In the genomic region with DNA sequence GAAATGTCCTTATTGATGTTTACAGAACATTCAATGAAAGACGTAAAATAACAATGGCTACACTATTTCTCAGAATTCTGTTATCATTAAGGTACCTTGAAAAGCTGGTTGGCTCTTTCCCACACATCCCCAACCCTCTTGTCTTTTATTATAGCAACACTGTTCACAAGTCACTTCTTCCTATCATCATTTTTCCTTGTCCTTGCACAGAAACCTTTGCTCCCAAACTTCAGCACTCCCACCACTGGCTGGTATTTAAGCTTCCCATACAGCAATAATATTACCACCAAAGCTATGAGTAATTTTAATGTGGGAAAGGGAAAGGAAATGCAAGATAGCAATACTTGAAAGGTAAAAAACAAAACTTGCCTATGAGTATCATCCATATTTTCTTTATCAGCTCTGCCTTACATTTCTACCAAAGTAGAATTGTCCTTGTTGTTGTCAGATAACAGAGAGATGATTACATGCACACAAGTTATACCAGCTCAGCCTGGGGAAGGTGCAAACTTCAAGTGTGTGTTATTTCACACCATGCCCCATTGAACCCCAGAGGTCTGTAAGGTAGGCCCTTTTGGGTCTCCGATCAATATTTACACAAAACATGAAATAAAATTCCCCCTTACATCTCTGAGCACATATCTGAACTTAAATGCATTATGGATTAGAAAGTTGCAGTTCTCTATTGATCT, we compare ENCODE assay signal across 1 cellular context.
TF ChIP-seq lines count a peak whose summit lies in the region.

No MANE protein-coding gene starts in this region.

TF ChIP-seq in endothelial cell of umbilical vein, 7 proteins besides CTCF, POLR2A, EP300 and RAD21:
- TF ChIP-seq FOS (IDR thresholded peaks at IDR 0.05; ENCODE audit: borderline replicate concordance, insufficient read depth, low read length): no peak
- no peak for TF ChIP-seq POLR2AphosphoS5 (IDR thresholded peaks at IDR 0.05; ENCODE audit: insufficient read depth, low read depth, low read length)
- no peak for TF ChIP-seq EZH2 (IDR thresholded peaks at IDR 0.05; ENCODE audit: borderline replicate concordance, low read depth, low read length, severe bottlenecking)
- no peak for TF ChIP-seq GATA2 (IDR thresholded peaks at IDR 0.05; ENCODE audit: insufficient read depth, insufficient read length, low read depth, low read length)
